ENCODE assay signal across 13 cellular contexts in the genomic region with DNA sequence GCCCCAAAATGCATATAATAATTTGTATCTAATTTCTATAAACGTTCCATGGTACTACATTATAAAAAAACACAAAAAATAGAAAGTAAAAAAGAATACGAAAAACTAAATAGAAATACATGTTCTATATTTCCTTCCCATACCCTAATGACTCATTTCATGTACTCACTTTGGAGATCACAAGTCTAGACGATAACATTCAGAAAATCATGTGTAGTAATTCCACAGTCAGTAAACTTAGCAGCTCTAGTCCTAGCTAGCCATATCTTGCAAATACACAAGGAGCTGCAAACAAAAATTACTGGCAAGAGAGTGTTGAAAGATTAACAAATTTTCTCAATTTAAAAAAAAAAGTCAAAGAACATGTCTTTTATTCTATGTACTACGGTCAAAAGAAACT. TPM values are rescaled to one million over a fixed set of nuclear protein-coding genes. Genes with fewer than 3 reads are reported as not detected.
DNase-seq lines count a peak whose midpoint lies in the region; ATAC-seq and TF ChIP-seq lines count a peak whose summit lies in the region.
"Had no signal": no experiment of that assay in that cellular context is flagged by ENCODE, and none has a peak within 500 bp of the region (broad histone marks: within the 10 kb centered on the region; RNA-seq: fewer than 3 reads in every experiment).

No MANE protein-coding gene starts in this region.

- H3K4me1 ChIP-seq in HUES6 (ENCODE audit: control insufficient read depth, insufficient read depth, low read length) (no peaks in the 10 kb centered on the region), lower lobe of right lung (peaks cover 15% of the 10 kb centered on the region)

- no peaks in the 10 kb centered on the region for H3K27me3 Mint-ChIP-seq in CD4-positive, alpha-beta T cell
- H3K27me3 Mint-ChIP-seq in brain = peaks cover 13% of the 10 kb centered on the region
- H3K27me3 Mint-ChIP-seq: memory B cell had no signal

- peak overlapping the region; percentile 88 for H3K27ac Mint-ChIP-seq in CD4-positive, alpha-beta T cell
- peak overlapping the region in 1 of 5 experiments; percentile 97 for H3K27ac Mint-ChIP-seq in brain

- H3K9me3 Mint-ChIP-seq in CD4-positive, alpha-beta T cell = no peaks in the 10 kb centered on the region
- H3K9me3 Mint-ChIP-seq in brain = no peaks in the 10 kb centered on the region
- H3K9me3 Mint-ChIP-seq: memory B cell had no signal

- H3K36me3 Mint-ChIP-seq in CD4-positive, alpha-beta T cell (ENCODE audit: low read depth) = peaks cover 56% of the 10 kb centered on the region
- peaks cover 41% of the 10 kb centered on the region for H3K36me3 Mint-ChIP-seq in brain

- POLR2A ChIA-PET in CD4-positive, alpha-beta T cell (lab: Charles Lee) = no interaction called here

- no peak for ATAC-seq in CD4-positive, alpha-beta T cell (ENCODE audit: poor library complexity)
- ATAC-seq in lower lobe of right lung = no peak
- ATAC-seq in GM18505 (IDR thresholded peaks at IDR 0.05; ENCODE audit: unreplicated experiment) = no peak
- no peak for ATAC-seq in left lobe of liver
- ATAC-seq: activated CD8-positive, alpha-beta T cell treated with anti-CD3 and anti-CD28 coated beads, Interleukin-2, amount 10 ng/mL, durations not matched to agents 7 days and 5 days; gastroesophageal sphincter; SK-N-SH treated with all-trans-retinoic acid at 6 μM for 48 hours had no signal

- no peaks in the 10 kb centered on the region for H3K9me3 ChIP-seq in CD4-positive, alpha-beta T cell (ENCODE audit: control insufficient read depth, low read length)
- H3K9me3 ChIP-seq in HUES6 (ENCODE audit: control insufficient read depth, insufficient read depth, low read depth, low read length) (no peaks in the 10 kb centered on the region), lower lobe of right lung (no peaks in the 10 kb centered on the region)
- H3K9me3 ChIP-seq: gastroesophageal sphincter, sigmoid colon had no signal

- no peak for TF ChIP-seq CTCF in CD4-positive, alpha-beta T cell (IDR thresholded peaks at IDR 0.05)
- TF ChIP-seq CTCF in brain (conservative IDR thresholded peaks at IDR 0.05) (no peak), lower lobe of right lung (IDR thresholded peaks at IDR 0.05) (no peak)

- H3K27me3 ChIP-seq in CD4-positive, alpha-beta T cell (ENCODE audit: control insufficient read depth, insufficient read depth, low read length) = no peaks in the 10 kb centered on the region
- H3K27me3 ChIP-seq in HUES6 (ENCODE audit: control insufficient read depth, insufficient read depth, low read length) (no peaks in the 10 kb centered on the region), lower lobe of right lung (ENCODE audit: low read depth) (no peaks in the 10 kb centered on the region), H7 (ENCODE audit: control insufficient read depth, insufficient read depth, low read length) (no peaks in the 10 kb centered on the region)
- H3K27me3 ChIP-seq: gastroesophageal sphincter, sigmoid colon had no signal

- no peak overlapping the region for H3K9ac ChIP-seq in HUES6 (ENCODE audit: low read length)

- H3K36me3 ChIP-seq in HUES6 (ENCODE audit: control insufficient read depth, insufficient read depth, low read length) = peaks cover 39% of the 10 kb centered on the region
- H3K36me3 ChIP-seq in lower lobe of right lung = peaks cover 39% of the 10 kb centered on the region
- H3K36me3 ChIP-seq in H7 (replicated peaks; ENCODE audit: control insufficient read depth, insufficient read depth, low read length) = peaks cover 9% of the 10 kb centered on the region

- H3K4me3 Mint-ChIP-seq in CD4-positive, alpha-beta T cell = peak overlapping the region; percentile 57
- H3K4me3 Mint-ChIP-seq in brain = peak overlapping the region; percentile 63 to 81 (median 70)

- DNase-seq in CD4-positive, alpha-beta T cell = no peak
- DNase-seq in lower lobe of right lung (no peak), left lobe of liver (ENCODE audit: low spot score) (no peak), NCI-H524 (lab: John Stamatoyannopoulos, UW) (no peak), H7 (no peak)
- DNase-seq: activated CD8-positive, alpha-beta T cell treated with anti-CD3 and anti-CD28 coated beads, Interleukin-2, amount 10 ng/mL, durations not matched to agents 7 days and 5 days; sigmoid colon had no signal

- CTCF ChIA-PET in CD4-positive, alpha-beta T cell (lab: Charles Lee) = interaction anchor here (0.6 to 2.5 kb wide), 4 partner anchors 11 to 285 kb away, joined by 3 to 13 read pairs (median 4); no protein-coding TSS in a partner anchor

- intact Hi-C loops in CD4-positive, alpha-beta T cell (cut with DNase I, micrococcal nuclease) = loop anchor here (5.0 to 10.0 kb wide), 2 partner anchors 133 to 629 kb away; partner anchors contain the start of gene PI4KB (in 1 of the 2)
- intact Hi-C loops in lower lobe of right lung (cut with DNase I) = no loop called here

- H3K4me3 ChIP-seq in HUES6 (ENCODE audit: low read depth, low read length) = peak overlapping the region; percentile 75
- H3K4me3 ChIP-seq in lower lobe of right lung = peak overlapping the region; percentile 68
- no peak overlapping the region for H3K4me3 ChIP-seq in H7 (ENCODE audit: insufficient read depth, low read depth, low read length)

- H3K4me1 Mint-ChIP-seq in CD4-positive, alpha-beta T cell (ENCODE audit: low read depth) = peaks cover 45% of the 10 kb centered on the region
- peaks cover 29% of the 10 kb centered on the region for H3K4me1 Mint-ChIP-seq in brain

- no peak overlapping the region for H3K27ac ChIP-seq in CD4-positive, alpha-beta T cell (ENCODE audit: low read depth, low read length)
- H3K27ac ChIP-seq in HUES6 (ENCODE audit: low read depth, low read length) (no peak overlapping the region), lower lobe of right lung (no peak overlapping the region)

- TF ChIP-seq POLR2A in GM18505 (IDR thresholded peaks at IDR 0.05; ENCODE audit: borderline replicate concordance, extremely low read depth, insufficient read depth, insufficient read length) = no peak

RNA-seq across cellular contexts. Expression of gene GOLPH3L, which starts 1.4 kb away (rescaled TPM):
- 1 to 10 TPM; 2.4 to 2.6 TPM for total RNA-seq in CD4-positive, alpha-beta T cell
- 22.7 TPM for polyA plus RNA-seq in brain (ENCODE audit: insufficient read depth, low read depth, low replicate concordance)
- total RNA-seq in lower lobe of right lung (32.5 TPM), left lobe of liver (10.2 TPM)
- total RNA-seq in H7 (2014; rRNA removed; shearing (Covaris generic)) = 24.0 and 33.5 TPM in 2 replicates

RNA-seq across cellular contexts. Expression of gene HORMAD1, which starts 25.1 kb away (rescaled TPM):
- not detected for total RNA-seq in CD4-positive, alpha-beta T cell
- not detected for polyA plus RNA-seq in brain (ENCODE audit: insufficient read depth, low read depth, low replicate concordance)
- total RNA-seq in lower lobe of right lung (2.7 TPM), left lobe of liver (0.13 TPM)
- total RNA-seq in H7 (2014; rRNA removed; shearing (Covaris generic)) = 0.59 TPM in 1 of 2 replicates, not detected in the other
- total RNA-seq: sigmoid colon had no signal
